8 cellular contexts compared by ENCODE assay signal in the genomic region with DNA sequence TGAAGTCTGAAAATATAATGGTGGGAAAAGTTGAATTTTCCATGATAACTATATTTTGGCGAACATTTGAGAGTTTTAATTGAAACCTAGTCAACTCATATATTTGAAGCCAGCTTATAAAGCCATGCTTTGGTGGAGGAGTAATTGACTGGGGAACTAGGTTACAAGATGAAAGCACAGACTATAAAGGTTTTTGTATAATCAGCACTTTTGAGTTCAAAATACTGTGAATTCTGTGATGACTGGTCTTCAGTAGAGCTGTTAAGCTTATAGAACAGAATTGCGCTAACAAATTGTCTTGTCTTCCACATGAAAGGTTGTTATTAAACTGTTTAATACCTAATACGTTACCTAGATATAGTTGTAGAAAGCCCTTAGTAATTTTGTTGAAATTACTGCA.
"Had no signal": no experiment of that assay in that cellular context is flagged by ENCODE, and none has a peak within 500 bp of the region (broad histone marks: within the 10 kb centered on the region; RNA-seq: fewer than 3 reads in every experiment).

No MANE protein-coding gene starts in this region.

- FAIRE-seq: G401.6, GM12878, GM12891, GM12892, GM18507, GM19239 had no signal

- H3K4me3 ChIP-seq: GM12878 had no signal

- DNase-seq: GDM1, GF-D8 had no signal

- ATAC-seq: GM12878 had no signal
